Comparison of ENCODE assay signal across 27 cellular contexts in the genomic region with DNA sequence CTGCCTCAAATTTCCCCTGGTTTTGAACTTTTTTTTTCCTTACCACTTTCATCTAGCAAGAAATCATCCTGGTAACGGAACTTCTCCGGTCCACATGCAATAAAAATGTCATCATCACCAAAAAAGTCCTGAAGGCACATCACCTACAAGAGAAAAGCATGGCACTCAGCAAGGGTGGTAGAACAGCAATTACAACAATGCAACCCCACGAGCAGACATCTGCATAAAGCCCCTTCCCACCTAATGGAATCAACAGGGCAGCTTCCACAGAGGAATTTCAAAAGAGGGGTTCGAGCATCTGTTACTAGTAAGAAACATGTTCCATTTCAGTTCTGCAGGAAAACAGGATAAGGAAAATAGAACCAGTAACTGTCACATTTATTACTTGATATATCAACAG.
"Had no signal": no experiment of that assay in that cellular context is flagged by ENCODE, and none has a peak within 500 bp of the region (broad histone marks: within the 10 kb centered on the region; RNA-seq: fewer than 3 reads in every experiment).

No MANE protein-coding gene starts in this region.

- H3K4me3 ChIP-seq: left ventricle myocardium inferior, mucosa of descending colon, pancreas, prostate gland, skin epidermis, suprapubic skin, tibial nerve, vagina had no signal

- H3K27ac Mint-ChIP-seq: memory B cell; naive thymus-derived CD4-positive, alpha-beta T cell; stimulated activated naive B cell treated with anti-CD40 and anti-IgM and Interleukin-4, amounts not matched to agents 10 μg/mL and 1 μg/mL and 100 μg/mL, for 72 hours; stimulated activated naive CD8-positive, alpha-beta T cell treated with anti-CD3 and anti-CD28 coated beads, Interleukin-15, Interleukin-2, amounts not matched to agents 100 ng/mL and 50 ng/mL, for 24 hours; type B pancreatic cell had no signal

- H3K4me1 ChIP-seq: left ventricle myocardium inferior, pancreas, prostate gland, suprapubic skin, tibial nerve, vagina had no signal

- H3K36me3 ChIP-seq: pancreas, prostate gland, suprapubic skin, vagina had no signal

- H3K36me3 Mint-ChIP-seq: memory B cell; stimulated activated naive B cell treated with anti-CD40 and anti-IgM and Interleukin-4, amounts not matched to agents 10 μg/mL and 1 μg/mL and 100 μg/mL, for 72 hours had no signal

- FAIRE-seq: pancreas had no signal

- DNase-seq: hippocampal formation; islet precursor cell; left ventricle myocardium inferior; midbrain; mucosa of descending colon; naive thymus-derived CD4-positive, alpha-beta T cell; nucleus accumbens; pancreas; posterior cingulate gyrus; retina; right cardiac atrium; stimulated activated CD4-positive, alpha-beta T cell treated with anti-CD3 and anti-CD28 coated beads, Interleukin-12 subunit alpha, Interleukin-12 subunit beta, amount 100 ng/mL, for 4 hours; stimulated activated CD4-positive, alpha-beta T cell treated with anti-CD3 and anti-CD28 coated beads, Interleukin-15, amount 100 ng/mL, for 24 hours; stimulated activated CD4-positive, alpha-beta T cell treated with anti-CD3 and anti-CD28 coated beads, Interleukin-2, amount 100 ng/mL, for 24 hours; stimulated activated CD4-positive, alpha-beta T cell treated with anti-CD3 and anti-CD28 coated beads, Interleukin-4, amount 100 ng/mL, for 1 hour; stimulated activated naive B cell treated with anti-CD40 and anti-IgM and Interleukin-4, amounts not matched to agents 10 μg/mL and 1 μg/mL and 100 μg/mL, for 72 hours had no signal

- ATAC-seq: mucosa of descending colon; naive thymus-derived CD4-positive, alpha-beta T cell; pancreas; right cardiac atrium; sciatic nerve; stimulated activated naive B cell treated with anti-CD40 and anti-IgM and Interleukin-4, amounts not matched to agents 10 μg/mL and 1 μg/mL and 100 μg/mL, for 72 hours had no signal

- H3K4me3 Mint-ChIP-seq: memory B cell; naive thymus-derived CD4-positive, alpha-beta T cell; nephron; neural crest cell; stimulated activated naive B cell treated with anti-CD40 and anti-IgM and Interleukin-4, amounts not matched to agents 10 μg/mL and 1 μg/mL and 100 μg/mL, for 72 hours; stimulated activated naive CD8-positive, alpha-beta T cell treated with anti-CD3 and anti-CD28 coated beads, Interleukin-15, Interleukin-2, amounts not matched to agents 100 ng/mL and 50 ng/mL, for 24 hours; type B pancreatic cell had no signal

- H3K9me3 ChIP-seq: mucosa of descending colon, pancreas, prostate gland, suprapubic skin, vagina had no signal

- H3K27me3 Mint-ChIP-seq: memory B cell; naive thymus-derived CD4-positive, alpha-beta T cell; stimulated activated naive B cell treated with anti-CD40 and anti-IgM and Interleukin-4, amounts not matched to agents 10 μg/mL and 1 μg/mL and 100 μg/mL, for 72 hours; stimulated activated naive CD8-positive, alpha-beta T cell treated with anti-CD3 and anti-CD28 coated beads, Interleukin-15, Interleukin-2, amounts not matched to agents 100 ng/mL and 50 ng/mL, for 24 hours had no signal

- H3K27me3 ChIP-seq: pancreas, suprapubic skin, tibial nerve, vagina had no signal

- H3K4me1 Mint-ChIP-seq: memory B cell; naive thymus-derived CD4-positive, alpha-beta T cell; stimulated activated naive B cell treated with anti-CD40 and anti-IgM and Interleukin-4, amounts not matched to agents 10 μg/mL and 1 μg/mL and 100 μg/mL, for 72 hours had no signal

- H3K27ac ChIP-seq: left ventricle myocardium inferior, pancreas, prostate gland, skin epidermis, suprapubic skin, tibial nerve, vagina had no signal
